In genomic region chr2:104790100-104790811, GRCh38 we compare ENCODE assay signal across 15 cellular contexts.
DNase-seq lines count a peak whose midpoint lies in the region; ATAC-seq and TF ChIP-seq lines count a peak whose summit lies in the region.
"Had no signal": no experiment of that assay in that cellular context is flagged by ENCODE, and none has a peak within 500 bp of the region (broad histone marks: within the 10 kb centered on the region; RNA-seq: fewer than 3 reads in every experiment).

No MANE protein-coding gene starts in this region.

- no peak overlapping the region for H2AFZ ChIP-seq in mesenchymal stem cell (ENCODE audit: low read depth, low read length)

- no peak overlapping the region for H3K23ac ChIP-seq in mesenchymal stem cell (ENCODE audit: low read length in 2 of 2)

- H3K27ac ChIP-seq in ectodermal cell (ENCODE audit: insufficient read depth, low read depth, low read length, poor library complexity, severe bottlenecking) (peak overlapping the region; percentile 65), mesenchymal stem cell (ENCODE audit: low read length, poor library complexity, severe bottlenecking) (peak overlapping the region; percentile 42)
- H3K27ac ChIP-seq: body of pancreas had no signal

- H3K18ac ChIP-seq in mesenchymal stem cell (ENCODE audit: low read depth in 1 of 2, low read length in 2 of 2): no peak overlapping the region

- H3K27me3 ChIP-seq in ectodermal cell (ENCODE audit: control insufficient read depth, insufficient read depth, low read length, poor library complexity, severe bottlenecking) (no peaks in the 10 kb centered on the region), mesenchymal stem cell (ENCODE audit: control insufficient read depth in 1 of 2, insufficient read depth in 1 of 2, low read length in 2 of 2) (peaks cover 0 to 5% of the 10 kb centered on the region in 2 experiments)
- H3K27me3 ChIP-seq: body of pancreas had no signal

- no peaks in the 10 kb centered on the region for H3K79me1 ChIP-seq in mesenchymal stem cell (replicated peaks; ENCODE audit: low read length, poor library complexity, severe bottlenecking)

- no peak overlapping the region for H3K4ac ChIP-seq in mesenchymal stem cell (ENCODE audit: low read depth in 1 of 2, low read length in 2 of 2)

- peak overlapping the region; percentile 8 for H4K91ac ChIP-seq in mesenchymal stem cell (ENCODE audit: low read length)

- no peak overlapping the region for H2BK12ac ChIP-seq in mesenchymal stem cell (ENCODE audit: low read length in 2 of 2)

- no peak overlapping the region for H3K9ac ChIP-seq in mesenchymal stem cell (ENCODE audit: low read length)

- no peak overlapping the region for H2BK15ac ChIP-seq in mesenchymal stem cell (ENCODE audit: low read depth, poor library complexity, severe bottlenecking)

- no peaks in the 10 kb centered on the region for H3K9me3 ChIP-seq in ectodermal cell (ENCODE audit: control insufficient read depth, low read length)
- H3K9me3 ChIP-seq in mesenchymal stem cell (ENCODE audit: control insufficient read depth, low read length): no peaks in the 10 kb centered on the region
- H3K9me3 ChIP-seq: body of pancreas had no signal

- DNase-seq in mesenchymal stem cell (no peak), superior temporal gyrus (ENCODE audit: extremely low spot score) (peak; percentile 30), H4 (ENCODE audit: low spot score) (no peak), middle frontal gyrus (ENCODE audit: extremely low spot score, low spot score) (no peak)
- DNase-seq: activated CD4-positive, alpha-beta T cell treated with anti-CD3 and anti-CD28 coated beads, Interleukin-2, amount 10 ng/mL, durations not matched to agents 24 days and 14 days; CD4-positive, alpha-beta T cell; GDM1; IMR-90; NCI-H1105; NCI-H510A; stimulated activated naive CD4-positive, alpha-beta T cell treated with Interleukin-2 at 50 U/mL for 16 hours had no signal

- H3K4me3 ChIP-seq in ectodermal cell (ENCODE audit: insufficient read depth, low read depth, low read length): no peak overlapping the region
- H3K4me3 ChIP-seq in mesenchymal stem cell (ENCODE audit: insufficient read depth in 1 of 2, low read depth in 1 of 2, low read length in 2 of 2): peak overlapping the region in 1 of 2 experiments; percentile 29
- H3K4me3 ChIP-seq: body of pancreas had no signal

- no peak for TF ChIP-seq RAD21 in Ishikawa (IDR thresholded peaks at IDR 0.05; ENCODE audit: low read depth)

- H2BK5ac ChIP-seq in mesenchymal stem cell (ENCODE audit: low read depth, low read length, poor library complexity, severe bottlenecking): no peak overlapping the region

- H3K14ac ChIP-seq in mesenchymal stem cell (ENCODE audit: low read length in 2 of 2): no peak overlapping the region

- H2AK5ac ChIP-seq in mesenchymal stem cell (ENCODE audit: low read length, severe bottlenecking): no peak overlapping the region

- peak overlapping the region; percentile 27 for H3K4me2 ChIP-seq in mesenchymal stem cell (ENCODE audit: low read length, poor library complexity, severe bottlenecking)

- ATAC-seq in HG02571 (IDR thresholded peaks at IDR 0.05; ENCODE audit: unreplicated experiment): no peak
- ATAC-seq: body of pancreas had no signal

- H3K4me1 ChIP-seq in ectodermal cell (ENCODE audit: control insufficient read depth, insufficient read depth, low read length) (peaks cover 26% of the 10 kb centered on the region), mesenchymal stem cell (ENCODE audit: control insufficient read depth, insufficient read depth, low read depth, low read length) (peaks cover 6% of the 10 kb centered on the region)
- H3K4me1 ChIP-seq: body of pancreas had no signal

- no peak overlapping the region for H4K8ac ChIP-seq in mesenchymal stem cell (ENCODE audit: low read length)

- no peaks in the 10 kb centered on the region for H3K36me3 ChIP-seq in ectodermal cell (ENCODE audit: control insufficient read depth, insufficient read depth, low read length)
- H3K36me3 ChIP-seq in mesenchymal stem cell (ENCODE audit: control insufficient read depth in 1 of 2, insufficient read depth in 2 of 2, low read depth in 1 of 2, low read length in 2 of 2): no peaks in the 10 kb centered on the region

- peak; percentile 28; the same call in 1 of the 2 replicates for TF ChIP-seq EP300 in Ishikawa (IDR thresholded peaks at IDR 0.05; ENCODE audit: borderline replicate concordance)

- H2BK120ac ChIP-seq in mesenchymal stem cell (ENCODE audit: low read depth, low read length): no peak overlapping the region

- 35 to 49% methylated on average over 16 to 18 of the region's 18 CpGs for WGBS in ectodermal cell, 2 experiments
- 66% methylated on average over 17 of the region's 18 CpGs for WGBS in mesenchymal stem cell

TF ChIP-seq in Ishikawa, 13 proteins besides CTCF, POLR2A, EP300 and RAD21:
- 0 out of 2 replicates have a peak, but pooled peaks have one; percentile 23 for TF ChIP-seq TCF12 (IDR thresholded peaks at IDR 0.05; ENCODE audit: low read depth)
- 0 out of 2 replicates have a peak, but pooled peaks have one; percentile 49 for TF ChIP-seq NFIC (IDR thresholded peaks at IDR 0.05)
- no peak for TF ChIP-seq CREB1 (IDR thresholded peaks at IDR 0.05; ENCODE audit: low read depth)
